In the genomic region with DNA sequence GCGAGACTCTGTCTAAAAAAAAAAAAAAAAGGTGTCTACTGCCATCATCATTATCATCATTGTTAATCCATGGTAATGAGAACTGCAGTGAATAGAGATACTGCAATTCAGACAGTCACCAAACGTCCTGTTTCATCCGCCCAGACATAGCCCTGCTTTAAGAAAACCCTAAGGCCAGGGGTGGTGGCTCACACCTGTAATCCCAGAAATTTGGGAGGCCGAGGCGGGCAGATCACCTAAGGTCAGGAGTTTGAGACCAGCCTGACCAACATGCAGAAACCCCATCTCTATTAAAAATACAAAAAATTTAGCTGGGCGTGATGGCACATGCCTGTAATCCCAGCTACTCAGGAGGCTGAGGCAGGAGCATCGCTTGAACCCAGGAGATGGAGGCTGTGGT, we compare ENCODE assay signal across 3 cellular contexts. TPM values are rescaled to one million over a fixed set of nuclear protein-coding genes. Genes with fewer than 3 reads are reported as not detected.
"Had no signal": no experiment of that assay in that cellular context is flagged by ENCODE, and none has a peak within 500 bp of the region (broad histone marks: within the 10 kb centered on the region; RNA-seq: fewer than 3 reads in every experiment).

No MANE protein-coding gene starts in this region.

RNA-seq across cellular contexts. Expression of gene TEKT5, which starts 15.3 kb away (rescaled TPM):
- total RNA-seq: LHCN-M2, MCF 10A, NCI-H460 had no signal
